ENCODE assay signal across 8 cellular contexts in genomic region chr12:64759035-64759894, GRCh38. TPM values are rescaled to one million over a fixed set of nuclear protein-coding genes. Genes with fewer than 3 reads are reported as not detected.
DNase-seq lines count a peak whose midpoint lies in the region; ATAC-seq lines count a peak whose summit lies in the region.

TSS of gene GNS (minus strand) at chr12:64759406. CDS start at chr12:64759276, 130 bp downstream.

- H3K4me1 ChIP-seq in naive thymus-derived CD4-positive, alpha-beta T cell (ENCODE audit: control insufficient read depth in 2 of 2, insufficient read depth in 2 of 2, low read length in 2 of 2), result peaks cover 0 to 21% of the 10 kb centered on the region in 2 donors

- H3K4me3 ChIP-seq in naive thymus-derived CD4-positive, alpha-beta T cell (ENCODE audit: low read length), result peak within 1 kb of the TSS; percentile 98

- POLR2A ChIA-PET in naive thymus-derived CD4-positive, alpha-beta T cell (lab: Charles Lee), result interaction anchor here (0.6 kb wide), 1 partner anchor 492 kb away, joined by 3 read pairs; no protein-coding TSS in a partner anchor

- no peaks in the 10 kb centered on the region for H3K9me3 ChIP-seq in naive thymus-derived CD4-positive, alpha-beta T cell (ENCODE audit: control insufficient read depth in 2 of 3, low read length in 3 of 3)

- no peaks in the 10 kb centered on the region for H3K9me3 Mint-ChIP-seq in naive thymus-derived CD4-positive, alpha-beta T cell
- H3K9me3 Mint-ChIP-seq in stimulated activated naive B cell treated with anti-CD40 and anti-IgM and Interleukin-4, amounts not matched to agents 10 μg/mL and 1 μg/mL and 100 μg/mL, for 72 hours, result no peaks in the 10 kb centered on the region

- H3K4me1 Mint-ChIP-seq in naive thymus-derived CD4-positive, alpha-beta T cell, result peaks cover 17 to 60% (median 48%) of the 10 kb centered on the region in 7 donors
- peaks cover 18 to 39% of the 10 kb centered on the region in 2 donors for H3K4me1 Mint-ChIP-seq in stimulated activated naive B cell treated with anti-CD40 and anti-IgM and Interleukin-4, amounts not matched to agents 10 μg/mL and 1 μg/mL and 100 μg/mL, for 72 hours

- H3K27me3 Mint-ChIP-seq in naive thymus-derived CD4-positive, alpha-beta T cell, result peaks cover 0 to 4% (median 0%) of the 10 kb centered on the region in 5 donors
- H3K27me3 Mint-ChIP-seq in stimulated activated naive B cell treated with anti-CD40 and anti-IgM and Interleukin-4, amounts not matched to agents 10 μg/mL and 1 μg/mL and 100 μg/mL, for 72 hours, result no peaks in the 10 kb centered on the region

- DNase-seq in DMS79 (lab: John Stamatoyannopoulos, UW) (peak; percentile 67), Kasumi-1 (lab: John Stamatoyannopoulos, UW) (peak; percentile 90 to 93), RPMI7951 (ENCODE audit: low read depth) (peak; percentile 86), fibroblast of gingiva (ENCODE audit: low read depth) (peak; percentile 93)
- DNase-seq in activated T-helper 1 cell treated with anti-CD3 and anti-CD28 coated beads, Interleukin-2, amount 50 U/mL, for 16 hours (ENCODE audit: low read depth in 1 of 2, low spot score in 1 of 2), result peak; percentile 84 to 89
- peak; percentile 81 to 99 (median 86) for DNase-seq in naive thymus-derived CD4-positive, alpha-beta T cell
- peak; percentile 97 for DNase-seq in stimulated activated naive B cell treated with anti-CD40 and anti-IgM and Interleukin-4, amounts not matched to agents 10 μg/mL and 1 μg/mL and 100 μg/mL, for 72 hours

- intact Hi-C loops in naive thymus-derived CD4-positive, alpha-beta T cell (cut with micrococcal nuclease), result loop anchor here (1.0 to 5.0 kb wide), 13 partner anchors 22 to 1543 kb away; partner anchors contain the start of genes LEMD3 (in 2 of the 2), TBK1 (in 2 of the 2), HELB (in 1 of the 2) and KICS2 (in 1 of the 2)

- no peaks in the 10 kb centered on the region for H3K27me3 ChIP-seq in naive thymus-derived CD4-positive, alpha-beta T cell (ENCODE audit: control insufficient read depth in 2 of 2, insufficient read depth in 2 of 2, low read length in 2 of 2)

- H3K36me3 ChIP-seq in naive thymus-derived CD4-positive, alpha-beta T cell (ENCODE audit: control insufficient read depth in 2 of 3, insufficient read depth in 3 of 3, low read length in 3 of 3), result peaks cover 0 to 8% (median 0%) of the 10 kb centered on the region in 3 experiments

- H3K27ac Mint-ChIP-seq in naive thymus-derived CD4-positive, alpha-beta T cell, result peak within 1 kb of the TSS; percentile 78 to 96 (median 91)
- peak within 1 kb of the TSS; percentile 85 for H3K27ac Mint-ChIP-seq in stimulated activated naive B cell treated with anti-CD40 and anti-IgM and Interleukin-4, amounts not matched to agents 10 μg/mL and 1 μg/mL and 100 μg/mL, for 72 hours

- H3K27ac ChIP-seq in naive thymus-derived CD4-positive, alpha-beta T cell (ENCODE audit: low read depth, low read length), result peak within 1 kb of the TSS; percentile 77

- CTCF ChIA-PET in naive thymus-derived CD4-positive, alpha-beta T cell (lab: Charles Lee), result interaction anchor here (1.1 kb wide), 1 partner anchor 61 kb away, joined by 3 read pairs; no protein-coding TSS in a partner anchor

- peak; percentile 70 for ATAC-seq in GM21786 (IDR thresholded peaks at IDR 0.05; ENCODE audit: unreplicated experiment)
- peak; percentile 96 for ATAC-seq in naive thymus-derived CD4-positive, alpha-beta T cell
- peak; percentile 91 to 93 for ATAC-seq in stimulated activated naive B cell treated with anti-CD40 and anti-IgM and Interleukin-4, amounts not matched to agents 10 μg/mL and 1 μg/mL and 100 μg/mL, for 72 hours (replicated peaks)

- H3K36me3 Mint-ChIP-seq in naive thymus-derived CD4-positive, alpha-beta T cell, result peaks cover 0 to 7% (median 4%) of the 10 kb centered on the region in 5 donors
- H3K36me3 Mint-ChIP-seq in stimulated activated naive B cell treated with anti-CD40 and anti-IgM and Interleukin-4, amounts not matched to agents 10 μg/mL and 1 μg/mL and 100 μg/mL, for 72 hours, result peaks cover 2 to 6% of the 10 kb centered on the region in 2 donors

- H3K4me3 Mint-ChIP-seq in naive thymus-derived CD4-positive, alpha-beta T cell, result peak within 1 kb of the TSS; percentile 86 to 99 (median 96)
- H3K4me3 Mint-ChIP-seq in stimulated activated naive B cell treated with anti-CD40 and anti-IgM and Interleukin-4, amounts not matched to agents 10 μg/mL and 1 μg/mL and 100 μg/mL, for 72 hours, result peak within 1 kb of the TSS; percentile 84 to 87

RNA-seq across cellular contexts. Expression of gene GNS, which starts in this region (rescaled TPM):
- 59.0 and 62.5 TPM in 2 replicates for total RNA-seq in RPMI7951 (2014; rRNA removed; shearing (Covaris generic))
- 10 to 100 TPM; 24.4 to 62.8 (median 35.2) TPM for total RNA-seq in naive thymus-derived CD4-positive, alpha-beta T cell
- polyA plus RNA-seq in naive thymus-derived CD4-positive, alpha-beta T cell, result 10 to 100 TPM; 39.5 to 48.2 TPM

Comparison
In these comparisons a context has a peak if more than half of its experiments do, and no peak if none do; other contexts are left out.
1. Peak in every context shown above with its lines: DNase-seq, ATAC-seq, H3K4me3 ChIP-seq and H3K27ac ChIP-seq.